ENCODE assay signal across 20 cellular contexts in the genomic region with DNA sequence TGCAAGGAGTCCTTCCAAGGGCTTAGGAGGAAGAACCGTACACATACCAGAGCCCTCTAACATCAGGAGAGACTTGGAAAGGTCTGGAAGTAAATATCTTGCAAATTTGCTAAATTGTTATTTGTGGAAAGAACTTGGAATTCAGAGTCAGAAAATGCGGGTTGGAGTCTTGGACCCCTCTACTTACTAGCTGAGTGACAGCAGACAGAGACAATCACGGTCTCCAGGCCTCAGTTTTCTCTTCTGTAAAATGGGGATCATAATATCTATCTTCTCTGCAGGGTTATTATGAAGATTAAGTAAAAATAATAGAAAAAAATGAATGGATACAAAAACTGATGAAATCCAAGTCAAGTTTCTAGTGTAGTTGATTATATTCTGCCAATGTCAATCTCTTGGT.
"Had no signal": no experiment of that assay in that cellular context is flagged by ENCODE, and none has a peak within 500 bp of the region (broad histone marks: within the 10 kb centered on the region; RNA-seq: fewer than 3 reads in every experiment).

No MANE protein-coding gene starts in this region.

- H3K4me3 ChIP-seq: esophagus squamous epithelium, left ventricle myocardium inferior, lung, right atrium auricular region, tibial nerve had no signal

- H3K36me3 ChIP-seq: esophagus squamous epithelium, tibial nerve had no signal

- H3K9me3 Mint-ChIP-seq: activated naive CD4-positive, alpha-beta T cell treated with anti-CD3 and anti-CD28 coated beads, Interleukin-2, amount 50 U/mL, for 24 hours; activated naive CD8-positive, alpha-beta T cell treated with anti-CD3 and anti-CD28 coated beads, Interleukin-2, amount 50 U/mL, for 24 hours; activated T-helper 2 cell treated with anti-CD3 and anti-CD28 coated beads, Interferon-gamma antibody, Interleukin-2, Interleukin-4, amounts not matched to agents 10 μg/mL and 5 μg/mL and 100 μg/mL, durations not matched to agents 14 hours and 24 hours and 36 hours; mesothelial cell of epicardium; naive thymus-derived CD4-positive, alpha-beta T cell had no signal

- H3K27ac Mint-ChIP-seq: activated CD4-positive, alpha-beta T cell treated with anti-CD3 and anti-CD28 coated beads for 36 hours; activated CD8-positive, alpha-beta memory T cell treated with anti-CD3 and anti-CD28 coated beads, Interleukin-2, amount 10 ng/mL, durations not matched to agents 7 days and 5 days; activated CD8-positive, alpha-beta T cell treated with anti-CD3 and anti-CD28 coated beads, Interleukin-2, amount 10 ng/mL, durations not matched to agents 7 days and 5 days; activated naive CD4-positive, alpha-beta T cell treated with anti-CD3 and anti-CD28 coated beads, Interleukin-2, amount 50 U/mL, for 24 hours; activated naive CD8-positive, alpha-beta T cell treated with anti-CD3 and anti-CD28 coated beads, Interleukin-2, amount 50 U/mL, for 24 hours; activated T-helper 2 cell treated with anti-CD3 and anti-CD28 coated beads, Interferon-gamma antibody, Interleukin-2, Interleukin-4, amounts not matched to agents 10 μg/mL and 5 μg/mL and 100 μg/mL, durations not matched to agents 14 hours and 24 hours and 36 hours; mesothelial cell of epicardium had no signal

- H3K9me3 ChIP-seq: esophagus squamous epithelium, left ventricle myocardium inferior, right atrium auricular region, tibial nerve had no signal

- H3K27me3 Mint-ChIP-seq: activated naive CD4-positive, alpha-beta T cell treated with anti-CD3 and anti-CD28 coated beads, Interleukin-2, amount 50 U/mL, for 24 hours had no signal

- H3K27me3 ChIP-seq: right atrium auricular region, tibial nerve had no signal

- H3K4me1 ChIP-seq: esophagus squamous epithelium, left ventricle myocardium inferior, right atrium auricular region, tibial nerve had no signal

- DNase-seq: activated CD4-positive, alpha-beta T cell treated with anti-CD3 and anti-CD28 coated beads for 36 hours; activated CD4-positive, CD25-positive, alpha-beta regulatory T cell; activated CD8-positive, alpha-beta memory T cell treated with anti-CD3 and anti-CD28 coated beads, Interleukin-2, amount 10 ng/mL, durations not matched to agents 7 days and 5 days; activated CD8-positive, alpha-beta T cell treated with anti-CD3 and anti-CD28 coated beads, Interleukin-2, amount 10 ng/mL, durations not matched to agents 7 days and 5 days; activated naive CD8-positive, alpha-beta T cell treated with anti-CD3 and anti-CD28 coated beads, Interleukin-2, amount 50 U/mL, for 24 hours; activated T-cell treated with anti-CD3 and anti-CD28 coated beads, Interleukin-2, amount 50 U/mL, for 48 hours; effector CD8-positive, alpha-beta T cell; esophagus squamous epithelium; left ventricle myocardium inferior; naive thymus-derived CD4-positive, alpha-beta T cell; stimulated activated CD4-positive, alpha-beta T cell treated with anti-CD3 and anti-CD28 coated beads, Interleukin-15, amount 100 ng/mL, for 24 hours; stimulated activated CD4-positive, alpha-beta T cell treated with anti-CD3 and anti-CD28 coated beads, Interleukin-2, amount 100 ng/mL, for 24 hours; stimulated activated naive CD4-positive, alpha-beta T cell had no signal

- ATAC-seq: activated CD4-positive, alpha-beta T cell treated with anti-CD3 and anti-CD28 coated beads for 36 hours; activated CD8-positive, alpha-beta memory T cell treated with anti-CD3 and anti-CD28 coated beads, Interleukin-2, amount 10 ng/mL, durations not matched to agents 7 days and 5 days; activated CD8-positive, alpha-beta T cell treated with anti-CD3 and anti-CD28 coated beads, Interleukin-2, amount 10 ng/mL, durations not matched to agents 7 days and 5 days; activated naive CD8-positive, alpha-beta T cell treated with anti-CD3 and anti-CD28 coated beads, Interleukin-2, amount 50 U/mL, for 24 hours; naive thymus-derived CD4-positive, alpha-beta T cell had no signal

- H3K27ac ChIP-seq: epithelial cell of prostate, esophagus squamous epithelium, left ventricle myocardium inferior, right atrium auricular region, tibial nerve had no signal

- H3K4me3 Mint-ChIP-seq: activated CD4-positive, alpha-beta T cell treated with anti-CD3 and anti-CD28 coated beads for 36 hours; activated CD8-positive, alpha-beta memory T cell treated with anti-CD3 and anti-CD28 coated beads, Interleukin-2, amount 10 ng/mL, durations not matched to agents 7 days and 5 days; activated CD8-positive, alpha-beta T cell treated with anti-CD3 and anti-CD28 coated beads, Interleukin-2, amount 10 ng/mL, durations not matched to agents 7 days and 5 days; activated naive CD4-positive, alpha-beta T cell treated with anti-CD3 and anti-CD28 coated beads, Interleukin-2, amount 50 U/mL, for 24 hours; activated naive CD8-positive, alpha-beta T cell treated with anti-CD3 and anti-CD28 coated beads, Interleukin-2, amount 50 U/mL, for 24 hours; mesothelial cell of epicardium had no signal

- H3K36me3 Mint-ChIP-seq: activated CD8-positive, alpha-beta memory T cell treated with anti-CD3 and anti-CD28 coated beads, Interleukin-2, amount 10 ng/mL, durations not matched to agents 7 days and 5 days; activated naive CD4-positive, alpha-beta T cell treated with anti-CD3 and anti-CD28 coated beads, Interleukin-2, amount 50 U/mL, for 24 hours; mesothelial cell of epicardium; naive thymus-derived CD4-positive, alpha-beta T cell had no signal
